In genomic region chr17:31433091-31433790, GRCh38 we compare ENCODE assay signal across 16 cellular contexts. TPM values are rescaled to one million over a fixed set of nuclear protein-coding genes. Genes with fewer than 3 reads are reported as not detected.
A peak's percentile ranks its signal among the peaks of the same experiment; 100 is the strongest.
DNase-seq lines count a peak whose midpoint lies in the region; ATAC-seq lines count a peak whose summit lies in the region.
"Had no signal": no experiment of that assay in that cellular context is flagged by ENCODE, and none has a peak within 500 bp of the region (broad histone marks: within the 10 kb centered on the region; RNA-seq: fewer than 3 reads in every experiment).

No MANE protein-coding gene starts in this region.

- peak overlapping the region; percentile 91 for H2BK12ac ChIP-seq in neuronal stem cell (ENCODE audit: low read length)

- peak overlapping the region; percentile 59 for H3K4ac ChIP-seq in neuronal stem cell (ENCODE audit: low read length)

- peak; percentile 38 to 47 for ATAC-seq in activated CD4-positive, CD25-positive, alpha-beta regulatory T cell treated with anti-CD3 and anti-CD28 coated beads, Interleukin-2, amount 50 U/mL, for 24 hours
- ATAC-seq: left colon had no signal

- WGBS in neuronal stem cell (ENCODE audit: extremely low coverage in 2 of 2, insufficient read length in 2 of 2, insufficient replicate concordance in 1 of 2), 2 donors: no CpG with 5 or more reads among the region's 14 CpGs

- no peak overlapping the region for H2AFZ ChIP-seq in neuronal stem cell (ENCODE audit: low read length)

- H3K27ac ChIP-seq in neuronal stem cell (replicated peaks; ENCODE audit: low read length): no peak overlapping the region
- H3K27ac ChIP-seq: 22Rv1, colonic mucosa, stomach had no signal

- peaks cover 0 to 3% of the 10 kb centered on the region in 2 donors for H3K9me3 ChIP-seq in neuronal stem cell (replicated peaks in 1 of 2; ENCODE audit: control insufficient read depth in 2 of 2, insufficient read depth in 1 of 2, low read depth in 1 of 2, low read length in 2 of 2)
- H3K9me3 ChIP-seq: colonic mucosa, stomach had no signal

- H3K4me3 ChIP-seq in neuronal stem cell (ENCODE audit: low read length in 2 of 2): no peak overlapping the region
- H3K4me3 ChIP-seq: colonic mucosa, smooth muscle cell, stomach had no signal

- no peaks in the 10 kb centered on the region for H3K36me3 ChIP-seq in neuronal stem cell (replicated peaks in 1 of 2; ENCODE audit: control insufficient read depth in 2 of 2, insufficient read depth in 2 of 2, low read length in 2 of 2)
- H3K36me3 ChIP-seq: colonic mucosa, stomach had no signal

- peak overlapping the region; percentile 96 for H2BK15ac ChIP-seq in neuronal stem cell (ENCODE audit: low read length)

- peaks cover 9 to 16% of the 10 kb centered on the region in 2 donors for H3K4me1 ChIP-seq in neuronal stem cell (ENCODE audit: control insufficient read depth in 2 of 2, insufficient read depth in 1 of 2, low read depth in 1 of 2, low read length in 2 of 2)
- H3K4me1 ChIP-seq: colonic mucosa had no signal

- no peak overlapping the region for H3K4me2 ChIP-seq in neuronal stem cell (ENCODE audit: insufficient read depth, low read length, poor library complexity, severe bottlenecking)
- H3K4me2 ChIP-seq: smooth muscle cell had no signal

- peak overlapping the region; percentile 91 for H2AK5ac ChIP-seq in neuronal stem cell (ENCODE audit: low read depth, low read length)

- peak overlapping the region; percentile 80 for H3K18ac ChIP-seq in neuronal stem cell (ENCODE audit: low read length)

- H4K8ac ChIP-seq in neuronal stem cell (ENCODE audit: low read depth, low read length): no peak overlapping the region

- no peak for DNase-seq in activated CD4-positive, CD25-positive, alpha-beta regulatory T cell (lab: John Stamatoyannopoulos, UW)
- peak; percentile 30 for DNase-seq in SKM-1 (lab: John Stamatoyannopoulos, UW; ENCODE audit: unreplicated experiment)
- DNase-seq in activated effector memory CD4-positive, alpha-beta T cell treated with Interleukin-2 at 50 U/mL for 16 hours: peak; percentile 39
- DNase-seq in neuronal stem cell (ENCODE audit: low spot score): no peak
- DNase-seq in NCI-H1105 treated with DMSO at 0.1 percent for 48 hours (lab: John Stamatoyannopoulos, UW): no peak
- no peak for DNase-seq in NCI-H1436 treated with DMSO at 0.1 percent for 48 hours (lab: John Stamatoyannopoulos, UW)
- DNase-seq in kidney glomerular epithelial cell (lab: John Stamatoyannopoulos, UW): no peak
- DNase-seq: colonic mucosa, DMS 273 treated with DMSO at 0.1 percent for 48 hours, foreskin fibroblast, left colon, NCI-H774, stomach had no signal

- H3K79me1 ChIP-seq in neuronal stem cell (ENCODE audit: low read depth, low read length): no peaks in the 10 kb centered on the region

- H4K91ac ChIP-seq in neuronal stem cell (ENCODE audit: low read depth, low read length, poor library complexity): no peak overlapping the region

- H2BK5ac ChIP-seq in neuronal stem cell (ENCODE audit: low read length): peak overlapping the region; percentile 79

- peak overlapping the region; percentile 3 for H3K9ac ChIP-seq in neuronal stem cell (ENCODE audit: low read depth, low read length, poor library complexity)

- no peak overlapping the region for H3K14ac ChIP-seq in neuronal stem cell (ENCODE audit: low read length)

- H2BK120ac ChIP-seq in neuronal stem cell (ENCODE audit: low read depth, low read length): peak overlapping the region; percentile 82

- H3K27me3 ChIP-seq in neuronal stem cell (ENCODE audit: control insufficient read depth in 3 of 3, insufficient read depth in 3 of 3, low read depth in 1 of 3, low read length in 3 of 3): peaks cover 0 to 3% (median 0%) of the 10 kb centered on the region in 3 experiments
- H3K27me3 ChIP-seq: colonic mucosa had no signal

- H3K23ac ChIP-seq in neuronal stem cell (ENCODE audit: low read depth, low read length, poor library complexity): no peak overlapping the region

RNA-seq across cellular contexts. Expression of gene RAB11FIP4, which starts 41.8 kb away (rescaled TPM):
- 10.1 TPM for polyA plus RNA-seq in neuronal stem cell (2013, experiment 1 of 2)
- 10.1 TPM for polyA plus RNA-seq in neuronal stem cell (2013, experiment 2 of 2)

Comparison
In these comparisons a context has a peak if more than half of its experiments do, and no peak if none do; other contexts are left out.
1. DNase-seq: peak in SKM-1 (single experiment) and activated effector memory CD4-positive, alpha-beta T cell treated with Interleukin-2 at 50 U/mL for 16 hours (single experiment); none in activated CD4-positive, CD25-positive, alpha-beta regulatory T cell (0 of 4), neuronal stem cell (single experiment), NCI-H1105 treated with DMSO at 0.1 percent for 48 hours (single experiment), NCI-H1436 treated with DMSO at 0.1 percent for 48 hours (single experiment) and kidney glomerular epithelial cell (single experiment).